1 cellular context compared by ENCODE assay signal in genomic region chr17:45282683-45283644, GRCh38.
TF ChIP-seq lines count a peak whose summit lies in the region.

No MANE protein-coding gene starts in this region.

TF ChIP-seq in HepG2, 621 proteins besides CTCF, POLR2A, EP300 and RAD21:
- TF ChIP-seq SSRP1 (CRISPR knock-in tag; IDR thresholded peaks at IDR 0.05), result no peak
- no peak for TF ChIP-seq NFE2L2 (IDR thresholded peaks at IDR 0.05; ENCODE audit: low read length)
- TF ChIP-seq ATRX (CRISPR knock-in tag; IDR thresholded peaks at IDR 0.05; ENCODE audit: borderline replicate concordance), result no peak
- TF ChIP-seq ATF2 (CRISPR knock-in tag; IDR thresholded peaks at IDR 0.05), result no peak
- no peak for TF ChIP-seq ZNF552 (CRISPR knock-in tag; IDR thresholded peaks at IDR 0.05; ENCODE audit: borderline replicate concordance)
- 0 out of 2 replicates have a peak, but pooled peaks have one; percentile 14 for TF ChIP-seq ZC3H13 (CRISPR knock-in tag; IDR thresholded peaks at IDR 0.05)
- no peak for TF ChIP-seq ZNF335 (CRISPR knock-in tag; IDR thresholded peaks at IDR 0.05)
